Comparison of ENCODE assay signal across 1 cellular context in the genomic region with DNA sequence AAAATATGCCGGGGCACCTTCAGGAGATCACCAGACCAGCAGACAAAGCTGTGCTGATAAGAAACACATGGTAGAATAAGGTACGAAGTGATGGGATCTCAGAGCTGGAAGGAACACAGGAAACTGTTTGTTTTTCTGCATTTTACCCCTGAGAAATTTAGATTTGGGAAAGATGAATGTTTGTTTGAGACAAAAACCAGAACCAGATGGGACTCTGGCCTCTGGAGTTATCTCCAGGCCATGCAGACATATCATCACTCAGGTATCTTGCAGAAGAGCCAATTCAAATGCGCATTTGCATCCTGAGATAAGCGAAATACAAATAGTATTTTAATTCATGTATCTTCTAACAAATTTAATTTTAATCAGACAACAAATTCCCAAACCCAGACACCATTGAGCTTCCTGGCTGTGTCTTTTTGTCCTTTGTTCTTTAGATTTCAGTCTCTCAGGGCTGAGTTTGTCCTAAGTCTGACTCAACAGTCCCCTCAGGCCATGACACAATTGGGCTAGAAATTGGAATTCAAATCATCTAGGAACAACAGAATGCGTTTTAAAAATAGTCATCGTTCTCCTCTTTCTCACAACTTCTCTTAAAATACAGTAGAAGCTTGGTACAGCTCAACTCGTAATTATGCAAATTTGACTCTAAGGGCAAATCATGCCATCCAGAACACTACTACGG.
TF ChIP-seq lines count a peak whose summit lies in the region.

No MANE protein-coding gene starts in this region.

TF ChIP-seq in SK-N-SH, 30 proteins besides CTCF, POLR2A, EP300 and RAD21 (continued from another document):
- TF ChIP-seq, protein P1, sequence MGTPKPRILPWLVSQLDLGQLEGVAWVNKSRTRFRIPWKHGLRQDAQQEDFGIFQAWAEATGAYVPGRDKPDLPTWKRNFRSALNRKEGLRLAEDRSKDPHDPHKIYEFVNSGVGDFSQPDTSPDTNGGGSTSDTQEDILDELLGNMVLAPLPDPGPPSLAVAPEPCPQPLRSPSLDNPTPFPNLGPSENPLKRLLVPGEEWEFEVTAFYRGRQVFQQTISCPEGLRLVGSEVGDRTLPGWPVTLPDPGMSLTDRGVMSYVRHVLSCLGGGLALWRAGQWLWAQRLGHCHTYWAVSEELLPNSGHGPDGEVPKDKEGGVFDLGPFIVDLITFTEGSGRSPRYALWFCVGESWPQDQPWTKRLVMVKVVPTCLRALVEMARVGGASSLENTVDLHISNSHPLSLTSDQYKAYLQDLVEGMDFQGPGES (IDR thresholded peaks at IDR 0.05; ENCODE audit: low read depth, low read length) = no peak
- TF ChIP-seq, protein P2, sequence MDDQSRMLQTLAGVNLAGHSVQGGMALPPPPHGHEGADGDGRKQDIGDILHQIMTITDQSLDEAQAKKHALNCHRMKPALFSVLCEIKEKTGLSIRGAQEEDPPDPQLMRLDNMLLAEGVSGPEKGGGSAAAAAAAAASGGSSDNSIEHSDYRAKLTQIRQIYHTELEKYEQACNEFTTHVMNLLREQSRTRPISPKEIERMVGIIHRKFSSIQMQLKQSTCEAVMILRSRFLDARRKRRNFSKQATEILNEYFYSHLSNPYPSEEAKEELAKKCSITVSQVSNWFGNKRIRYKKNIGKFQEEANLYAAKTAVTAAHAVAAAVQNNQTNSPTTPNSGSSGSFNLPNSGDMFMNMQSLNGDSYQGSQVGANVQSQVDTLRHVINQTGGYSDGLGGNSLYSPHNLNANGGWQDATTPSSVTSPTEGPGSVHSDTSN (IDR thresholded peaks at IDR 0.05) = no peak
- no peak for TF ChIP-seq TEAD4 (IDR thresholded peaks at IDR 0.05; ENCODE audit: borderline replicate concordance, insufficient read depth)
- no peak for TF ChIP-seq FOSL2 (IDR thresholded peaks at IDR 0.05; ENCODE audit: borderline replicate concordance, low read depth)
- no peak for TF ChIP-seq YY1 (IDR thresholded peaks at IDR 0.05; ENCODE audit: low read depth)
